2 cellular contexts compared by ENCODE assay signal in genomic region chr7:44084695-44085094, GRCh38.
TF ChIP-seq lines count a peak whose summit lies in the region.

No MANE protein-coding gene starts in this region.

TF ChIP-seq in SK-N-SH, 30 proteins besides CTCF, POLR2A, EP300 and RAD21:
- TF ChIP-seq REST (IDR thresholded peaks at IDR 0.05; ENCODE audit: low read depth, low read length) (no peak), TEAD4 (IDR thresholded peaks at IDR 0.05; ENCODE audit: borderline replicate concordance, insufficient read depth) (no peak), NFIC (IDR thresholded peaks at IDR 0.05; ENCODE audit: borderline replicate concordance) (no peak), EZH2phosphoT487 (IDR thresholded peaks at IDR 0.05; ENCODE audit: borderline replicate concordance, low read depth) (no peak), JUND (IDR thresholded peaks at IDR 0.05) (no peak)

TF ChIP-seq in SK-N-SH treated with all-trans-retinoic acid at 6 μM for 48 hours, 23 proteins besides CTCF, POLR2A, EP300 and RAD21:
- TF ChIP-seq PATZ1 (CRISPR knock-in tag; IDR thresholded peaks at IDR 0.05; ENCODE audit: borderline replicate concordance) (no peak), RARB (CRISPR knock-in tag; IDR thresholded peaks at IDR 0.05) (no peak), ZNF8 (CRISPR knock-in tag; IDR thresholded peaks at IDR 0.05) (no peak), POU6F1 (CRISPR knock-in tag; IDR thresholded peaks at IDR 0.05; ENCODE audit: borderline replicate concordance, low read depth) (no peak), BACH2 (CRISPR knock-in tag; IDR thresholded peaks at IDR 0.05; ENCODE audit: borderline replicate concordance) (no peak), ISL1 (CRISPR knock-in tag; IDR thresholded peaks at IDR 0.05) (no peak), TCF4 (CRISPR knock-in tag; IDR thresholded peaks at IDR 0.05; ENCODE audit: borderline replicate concordance) (no peak), SNAI2 (CRISPR knock-in tag; IDR thresholded peaks at IDR 0.05) (no peak), ESRRG (CRISPR knock-in tag; IDR thresholded peaks at IDR 0.05) (no peak), ZC3H10 (CRISPR knock-in tag; IDR thresholded peaks at IDR 0.05) (no peak), ZNF565 (CRISPR knock-in tag; conservative IDR thresholded peaks at IDR 0.05; ENCODE audit: low read depth) (no peak), ZFP30 (CRISPR knock-in tag; IDR thresholded peaks at IDR 0.05) (no peak), TSHZ2 (CRISPR knock-in tag; IDR thresholded peaks at IDR 0.05) (no peak)
